17 cellular contexts compared by ENCODE assay signal in genomic region chr14:74161526-74162158, GRCh38.
"Had no signal": no experiment of that assay in that cellular context is flagged by ENCODE, and none has a peak within 500 bp of the region (broad histone marks: within the 10 kb centered on the region; RNA-seq: fewer than 3 reads in every experiment).

No MANE protein-coding gene starts in this region.

- H3K4me3 ChIP-seq: cardiac muscle cell, gastrocnemius medialis, heart right ventricle, lower lobe of right lung, right lobe of liver, suprapubic skin, upper lobe of left lung had no signal

- DNase-seq: activated B cell treated with CpG ODN at 0.5 μM for 24 hours; activated CD4-positive, alpha-beta T cell treated with anti-CD3 and anti-CD28 coated beads, Interleukin-2, amount 10 ng/mL, durations not matched to agents 24 days and 14 days; activated naive CD4-positive, alpha-beta T cell treated with anti-CD3 and anti-CD28 coated beads, Interleukin-2, amount 10 ng/mL, durations not matched to agents 7 days and 5 days; gastrocnemius medialis; heart right ventricle; lower lobe of right lung; naive B cell; posterior cingulate gyrus; right lobe of liver; stimulated activated CD4-positive, alpha-beta T cell treated with anti-CD3 and anti-CD28 coated beads, Interleukin-12 subunit alpha, Interleukin-12 subunit beta, amount 100 ng/mL, for 4 hours; stimulated activated naive CD4-positive, alpha-beta T cell treated with Interleukin-2 at 50 U/mL for 16 hours; upper lobe of left lung had no signal

- H3K36me3 ChIP-seq: cardiac muscle cell, gastrocnemius medialis, lower lobe of right lung, neutrophil had no signal

- H3K9me3 Mint-ChIP-seq: activated B cell treated with CpG ODN at 0.5 μM for 24 hours; activated CD4-positive, alpha-beta T cell treated with anti-CD3 and anti-CD28 coated beads, Interleukin-2, amount 10 ng/mL, durations not matched to agents 24 days and 14 days; activated naive CD4-positive, alpha-beta T cell treated with anti-CD3 and anti-CD28 coated beads, Interleukin-2, amount 10 ng/mL, durations not matched to agents 7 days and 5 days; activated T-helper 1 cell treated with anti-CD3 and anti-CD28 coated beads, Interleukin-12 subunit alpha, Interleukin-12 subunit beta, Interleukin-2, Interleukin-4 antibody, amounts not matched to agents 30 ng/mL and 10 ng/mL and 1 ng/mL, durations not matched to agents 14 hours and 24 hours and 36 hours; naive B cell had no signal

- H3K27me3 Mint-ChIP-seq: activated B cell treated with CpG ODN at 0.5 μM for 24 hours; activated CD4-positive, alpha-beta T cell treated with anti-CD3 and anti-CD28 coated beads, Interleukin-2, amount 10 ng/mL, durations not matched to agents 24 days and 14 days; activated naive CD4-positive, alpha-beta T cell treated with anti-CD3 and anti-CD28 coated beads, Interleukin-2, amount 10 ng/mL, durations not matched to agents 7 days and 5 days; naive B cell had no signal

- H3K4me1 ChIP-seq: gastrocnemius medialis, heart right ventricle, lower lobe of right lung, suprapubic skin, upper lobe of left lung had no signal

- H3K9me3 ChIP-seq: gastrocnemius medialis, heart right ventricle, lower lobe of right lung, neutrophil, right lobe of liver, suprapubic skin, upper lobe of left lung had no signal

- H3K4me1 Mint-ChIP-seq: activated B cell treated with CpG ODN at 0.5 μM for 24 hours; activated CD4-positive, alpha-beta T cell treated with anti-CD3 and anti-CD28 coated beads, Interleukin-2, amount 10 ng/mL, durations not matched to agents 24 days and 14 days; activated naive CD4-positive, alpha-beta T cell treated with anti-CD3 and anti-CD28 coated beads, Interleukin-2, amount 10 ng/mL, durations not matched to agents 7 days and 5 days; naive B cell had no signal

- H3K27me3 ChIP-seq: cardiac muscle cell, gastrocnemius medialis, heart right ventricle, neutrophil, right lobe of liver, suprapubic skin, upper lobe of left lung had no signal

- H3K4me3 Mint-ChIP-seq: activated B cell treated with CpG ODN at 0.5 μM for 24 hours; activated CD4-positive, alpha-beta T cell treated with anti-CD3 and anti-CD28 coated beads, Interleukin-2, amount 10 ng/mL, durations not matched to agents 24 days and 14 days; activated naive CD4-positive, alpha-beta T cell treated with anti-CD3 and anti-CD28 coated beads, Interleukin-2, amount 10 ng/mL, durations not matched to agents 7 days and 5 days; activated T-helper 1 cell treated with anti-CD3 and anti-CD28 coated beads, Interleukin-12 subunit alpha, Interleukin-12 subunit beta, Interleukin-2, Interleukin-4 antibody, amounts not matched to agents 30 ng/mL and 10 ng/mL and 1 ng/mL, durations not matched to agents 14 hours and 24 hours and 36 hours; naive B cell had no signal

- H3K27ac Mint-ChIP-seq: activated B cell treated with CpG ODN at 0.5 μM for 24 hours; activated CD4-positive, alpha-beta T cell treated with anti-CD3 and anti-CD28 coated beads, Interleukin-2, amount 10 ng/mL, durations not matched to agents 24 days and 14 days; activated naive CD4-positive, alpha-beta T cell treated with anti-CD3 and anti-CD28 coated beads, Interleukin-2, amount 10 ng/mL, durations not matched to agents 7 days and 5 days; activated T-helper 1 cell treated with anti-CD3 and anti-CD28 coated beads, Interleukin-12 subunit alpha, Interleukin-12 subunit beta, Interleukin-2, Interleukin-4 antibody, amounts not matched to agents 30 ng/mL and 10 ng/mL and 1 ng/mL, durations not matched to agents 14 hours and 24 hours and 36 hours had no signal

- H3K27ac ChIP-seq: cardiac muscle cell, gastrocnemius medialis, heart right ventricle, lower lobe of right lung, neutrophil, right lobe of liver, suprapubic skin, upper lobe of left lung had no signal

- FAIRE-seq: colon had no signal

- ATAC-seq: gastrocnemius medialis, heart right ventricle, lower lobe of right lung had no signal
